12 cellular contexts compared by ENCODE assay signal in genomic region chr2:105377871-105378270, GRCh38. TPM values are rescaled to one million over a fixed set of nuclear protein-coding genes. Genes with fewer than 3 reads are reported as not detected.
DNase-seq lines count a peak whose midpoint lies in the region; ATAC-seq and TF ChIP-seq lines count a peak whose summit lies in the region.
"Had no signal": no experiment of that assay in that cellular context is flagged by ENCODE, and none has a peak within 500 bp of the region (broad histone marks: within the 10 kb centered on the region; RNA-seq: fewer than 3 reads in every experiment).

No MANE protein-coding gene starts in this region.

- H3K4me3 ChIP-seq in HCT116 (replicated peaks in 1 of 2; ENCODE audit: low read depth in 1 of 2, low read length in 2 of 2), result no peak overlapping the region
- H3K4me3 ChIP-seq in skeletal muscle satellite cell (ENCODE audit: low read length), result no peak overlapping the region
- H3K4me3 ChIP-seq: skin epidermis had no signal

- H3K36me3 ChIP-seq in HCT116 (ENCODE audit: control insufficient read depth in 1 of 2, insufficient read depth in 2 of 2, low read length in 2 of 2) (peaks cover 20 to 57% of the 10 kb centered on the region in 2 experiments; a peak in 2 of 4 replicates), skeletal muscle satellite cell (ENCODE audit: insufficient read depth, low read length) (peaks cover 90% of the 10 kb centered on the region)

- TF ChIP-seq POLR2A in HCT116 (IDR thresholded peaks at IDR 0.05; ENCODE audit: borderline replicate concordance, extremely low read depth, insufficient read depth, insufficient read length), result no peak

- no peak overlapping the region for H2AFZ ChIP-seq in HCT116 (ENCODE audit: low read depth, low read length, poor library complexity, severe bottlenecking)

- CTCF ChIA-PET in HCT116 (lab: Charles Lee), result interaction anchor here (0.8 to 0.9 kb wide), 2 partner anchors 141 to 143 kb away, joined by 3 read pairs; no protein-coding TSS in a partner anchor

- POLR2A ChIA-PET in HCT116 (lab: Charles Lee), result no interaction called here

- DNase-seq in HCT116 (ENCODE audit: low read depth, low spot score), result no peak
- peak; percentile 35 for DNase-seq in RPMI7951 (ENCODE audit: low read depth)
- no peak for DNase-seq in epithelial cell of prostate (ENCODE audit: low read depth, low spot score)
- no peak for DNase-seq in activated naive CD4-positive, alpha-beta T cell treated with anti-CD3 and anti-CD28 coated beads, Interleukin-2, amount 50 U/mL, for 16 hours
- no peak for DNase-seq in DMS 273 treated with DMSO at 0.1 percent for 48 hours (lab: John Stamatoyannopoulos, UW)
- DNase-seq: activated CD4-positive, alpha-beta memory T cell treated with anti-CD3 and anti-CD28 coated beads, Interleukin-2, amount 10 ng/mL, durations not matched to agents 7 days and 5 days; NCI-H2171 had no signal

- H3K4me1 ChIP-seq in HCT116 (ENCODE audit: control insufficient read depth in 1 of 2, insufficient read depth in 2 of 2, low read length in 2 of 2) (no peaks in the 10 kb centered on the region), skeletal muscle satellite cell (ENCODE audit: control insufficient read depth, insufficient read depth, low read length) (peaks cover 94% of the 10 kb centered on the region)

- H3K9me3 ChIP-seq in HCT116 (ENCODE audit: control insufficient read depth in 1 of 2, insufficient read depth in 1 of 2, low read depth in 1 of 2, low read length in 2 of 2), result no peaks in the 10 kb centered on the region
- no peaks in the 10 kb centered on the region for H3K9me3 ChIP-seq in skeletal muscle satellite cell (replicated peaks; ENCODE audit: low read length)

- peak in 2 of 3 experiments; percentile 12 to 18; a peak in 1 of 6 replicates for TF ChIP-seq CTCF in HCT116 (IDR thresholded peaks at IDR 0.05 in 2 of 3, conservative IDR thresholded peaks at IDR 0.05 in 1 of 3; ENCODE audit: borderline replicate concordance in 1 of 3, insufficient read depth in 1 of 3, low read depth in 2 of 3, low read length in 2 of 3)

- ATAC-seq in HCT116 (peak; percentile 35; the same call in 1 of the 2 replicates), GM19395 (IDR thresholded peaks at IDR 0.05; ENCODE audit: unreplicated experiment) (no peak), GM18517 (IDR thresholded peaks at IDR 0.05; ENCODE audit: unreplicated experiment) (no peak)
- ATAC-seq: natural killer cell treated with Interleukin-12 subunit alpha and Interleukin-12 subunit beta and Interleukin-15 and Interleukin-18, amount 100 ng/mL, for 72 hours had no signal

- H3K9ac ChIP-seq in HCT116 (ENCODE audit: low read length) (no peak overlapping the region), skeletal muscle satellite cell (ENCODE audit: low read depth, low read length) (peak overlapping the region; percentile 20)

- H3K27ac ChIP-seq in HCT116 (ENCODE audit: low read depth, low read length), result no peak overlapping the region
- H3K27ac ChIP-seq in epithelial cell of prostate, result peak overlapping the region; percentile 51

- BruUV-seq in HCT116 (replicated peaks; lab: Mats Ljungman, UMichigan), result no TSS peak

- no peaks in the 10 kb centered on the region for H3K9me2 ChIP-seq in HCT116 (ENCODE audit: insufficient read depth)

- no peaks in the 10 kb centered on the region for H4K20me1 ChIP-seq in HCT116 (ENCODE audit: insufficient read depth)

- no peaks in the 10 kb centered on the region for H3K27me3 ChIP-seq in HCT116 (ENCODE audit: insufficient read depth, low read length)
- H3K27me3 ChIP-seq in skeletal muscle satellite cell (ENCODE audit: control insufficient read depth, insufficient read depth, low read length), result no peaks in the 10 kb centered on the region

- H3K4me2 ChIP-seq in HCT116 (ENCODE audit: low read length) (no peak overlapping the region), skeletal muscle satellite cell (ENCODE audit: low read length) (no peak overlapping the region)

- RAD21 ChIA-PET in HCT116 (lab: Charles Lee; ENCODE audit: low non-redundant PET in 1 of 2, low total read pairs in 2 of 2, uncharacterized antibody in 2 of 2, unreplicated experiment in 2 of 2), result no interaction called here

- peak; percentile 50; the same call in 1 of the 2 replicates for TF ChIP-seq RAD21 in HCT116 (IDR thresholded peaks at IDR 0.05; ENCODE audit: low read depth)

- intact Hi-C loops in HCT116 (cut with micrococcal nuclease), result no loop called here

- peaks cover 84% of the 10 kb centered on the region for H3K79me2 ChIP-seq in HCT116 (ENCODE audit: insufficient read depth, low read length)

TF ChIP-seq in HCT116, 20 proteins besides CTCF, POLR2A, EP300 and RAD21:
- TF ChIP-seq CBX3 (IDR thresholded peaks at IDR 0.05; ENCODE audit: low read depth) (no peak), ATF3 (IDR thresholded peaks at IDR 0.05) (no peak), FOSL1 (IDR thresholded peaks at IDR 0.05; ENCODE audit: low read depth) (no peak), EZH2phosphoT487 (IDR thresholded peaks at IDR 0.05; ENCODE audit: borderline replicate concordance) (no peak), EGR1 (IDR thresholded peaks at IDR 0.05; ENCODE audit: low read depth) (no peak), SP1 (IDR thresholded peaks at IDR 0.05; ENCODE audit: low read depth) (no peak), EZH2 (IDR thresholded peaks at IDR 0.05) (no peak), SRF (IDR thresholded peaks at IDR 0.05; ENCODE audit: low read depth) (no peak), CEBPB (IDR thresholded peaks at IDR 0.05; ENCODE audit: low read depth) (no peak), REST (IDR thresholded peaks at IDR 0.05; ENCODE audit: low read depth) (no peak), ELF1 (IDR thresholded peaks at IDR 0.05; ENCODE audit: borderline replicate concordance, low read depth) (no peak), SIN3A (IDR thresholded peaks at IDR 0.05; ENCODE audit: low read depth) (no peak), POLR2AphosphoS5 (IDR thresholded peaks at IDR 0.05; ENCODE audit: low read depth, low read length) (no peak)
- TF ChIP-seq, protein P1, sequence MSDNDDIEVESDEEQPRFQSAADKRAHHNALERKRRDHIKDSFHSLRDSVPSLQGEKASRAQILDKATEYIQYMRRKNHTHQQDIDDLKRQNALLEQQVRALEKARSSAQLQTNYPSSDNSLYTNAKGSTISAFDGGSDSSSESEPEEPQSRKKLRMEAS (IDR thresholded peaks at IDR 0.05), result no peak
- TF ChIP-seq, protein P2, sequence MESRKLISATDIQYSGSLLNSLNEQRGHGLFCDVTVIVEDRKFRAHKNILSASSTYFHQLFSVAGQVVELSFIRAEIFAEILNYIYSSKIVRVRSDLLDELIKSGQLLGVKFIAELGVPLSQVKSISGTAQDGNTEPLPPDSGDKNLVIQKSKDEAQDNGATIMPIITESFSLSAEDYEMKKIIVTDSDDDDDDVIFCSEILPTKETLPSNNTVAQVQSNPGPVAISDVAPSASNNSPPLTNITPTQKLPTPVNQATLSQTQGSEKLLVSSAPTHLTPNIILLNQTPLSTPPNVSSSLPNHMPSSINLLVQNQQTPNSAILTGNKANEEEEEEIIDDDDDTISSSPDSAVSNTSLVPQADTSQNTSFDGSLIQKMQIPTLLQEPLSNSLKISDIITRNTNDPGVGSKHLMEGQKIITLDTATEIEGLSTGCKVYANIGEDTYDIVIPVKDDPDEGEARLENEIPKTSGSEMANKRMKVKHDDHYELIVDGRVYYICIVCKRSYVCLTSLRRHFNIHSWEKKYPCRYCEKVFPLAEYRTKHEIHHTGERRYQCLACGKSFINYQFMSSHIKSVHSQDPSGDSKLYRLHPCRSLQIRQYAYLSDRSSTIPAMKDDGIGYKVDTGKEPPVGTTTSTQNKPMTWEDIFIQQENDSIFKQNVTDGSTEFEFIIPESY (IDR thresholded peaks at IDR 0.05; ENCODE audit: extremely low read depth, insufficient replicate concordance, low read length), result no peak

RNA-seq across cellular contexts. Expression of gene FHL2, which starts 21.0 kb away (rescaled TPM):
- 86.6 TPM for total RNA-seq in HCT116 (2021; ENCODE audit: unreplicated experiment)
- polyA plus RNA-seq in HCT116 (2012), result 150 and 161 TPM in 2 replicates
- total RNA-seq in RPMI7951 (2014; rRNA removed; shearing (Covaris generic)), result 124 and 149 TPM in 2 replicates
- total RNA-seq in skeletal muscle satellite cell (2012; rRNA removed), result 117 and 154 TPM in 2 replicates

RNA-seq across cellular contexts. Expression of gene C2orf49, which starts 40.5 kb away (rescaled TPM):
- 17.2 TPM for total RNA-seq in HCT116 (2021; ENCODE audit: unreplicated experiment)
- 7.0 and 9.9 TPM in 2 replicates for polyA plus RNA-seq in HCT116 (2012)
- total RNA-seq in RPMI7951 (2014; rRNA removed; shearing (Covaris generic)), result 21.7 and 26.2 TPM in 2 replicates
- total RNA-seq in skeletal muscle satellite cell (2012; rRNA removed), result 14.0 and 16.5 TPM in 2 replicates

RNA-seq across cellular contexts. Expression of gene TGFBRAP1, which starts 48.3 kb away (rescaled TPM):
- total RNA-seq in HCT116 (2021; ENCODE audit: unreplicated experiment), result 18.3 TPM
- 9.7 and 11.1 TPM in 2 replicates for polyA plus RNA-seq in HCT116 (2012)
- 11.6 and 12.3 TPM in 2 replicates for total RNA-seq in RPMI7951 (2014; rRNA removed; shearing (Covaris generic))
- total RNA-seq in skeletal muscle satellite cell (2012; rRNA removed), result 14.2 and 14.4 TPM in 2 replicates
